ENCODE assay signal across 29 cellular contexts in the genomic region with DNA sequence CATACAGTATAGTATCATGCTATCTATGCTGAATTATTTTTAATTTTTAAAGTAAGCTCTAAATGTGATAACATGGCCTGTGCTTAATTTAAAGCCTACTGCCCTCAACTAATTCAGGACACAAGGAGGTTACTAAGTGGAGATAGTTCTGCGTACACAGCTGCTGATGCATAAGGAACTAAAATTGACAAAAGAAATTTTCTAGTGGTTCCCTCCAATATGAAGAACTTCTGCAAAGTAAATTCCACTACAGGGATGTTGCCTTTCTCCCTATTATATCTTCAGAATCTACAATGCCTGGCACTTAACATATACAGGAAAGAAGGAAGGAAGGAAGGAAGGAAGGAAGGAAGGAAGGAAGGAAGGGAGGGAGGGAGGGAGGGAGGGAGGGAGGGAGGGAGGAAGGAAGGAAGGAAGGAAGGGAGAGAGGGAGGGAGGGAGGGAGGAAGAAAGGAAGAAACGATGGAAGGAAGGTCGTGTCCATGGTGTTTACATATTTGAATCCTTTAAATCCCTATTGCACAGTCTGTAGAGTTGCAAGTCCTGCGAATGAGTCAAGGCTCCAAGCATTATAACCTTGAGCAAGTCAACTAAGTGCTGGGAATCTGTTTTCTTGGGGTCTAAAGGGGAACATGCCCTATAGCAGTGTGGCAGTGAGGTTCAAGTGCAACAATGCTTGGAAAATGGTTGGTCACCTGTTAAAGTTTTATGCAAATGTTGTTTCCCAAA.
"Had no signal": no experiment of that assay in that cellular context is flagged by ENCODE, and none has a peak within 500 bp of the region (broad histone marks: within the 10 kb centered on the region; RNA-seq: fewer than 3 reads in every experiment).

No MANE protein-coding gene starts in this region.

- H3K4me1 Mint-ChIP-seq: stimulated activated effector memory CD8-positive, alpha-beta T cell treated with anti-CD3 and anti-CD28 coated beads, Interleukin-12 subunit alpha, Interleukin-12 subunit beta, amount 100 ng/mL, for 72 hours; stimulated activated memory B cell treated with anti-CD40 and anti-IgM and Interleukin-4, amounts not matched to agents 10 μg/mL and 1 μg/mL and 100 μg/mL, for 72 hours; stimulated activated naive B cell treated with anti-CD40 and anti-IgM and Interleukin-4, amounts not matched to agents 10 μg/mL and 1 μg/mL and 100 μg/mL, for 72 hours; stimulated activated naive CD8-positive, alpha-beta T cell treated with anti-CD3 and anti-CD28 coated beads, Interleukin-15, amount 100 ng/mL, for 72 hours had no signal

- H3K9me3 Mint-ChIP-seq: stimulated activated naive CD8-positive, alpha-beta T cell treated with anti-CD3 and anti-CD28 coated beads, Interleukin-15, Interleukin-2, amounts not matched to agents 100 ng/mL and 50 ng/mL, for 24 hours had no signal

- H3K36me3 Mint-ChIP-seq: stimulated activated effector memory CD8-positive, alpha-beta T cell treated with anti-CD3 and anti-CD28 coated beads, Interleukin-12 subunit alpha, Interleukin-12 subunit beta, amount 100 ng/mL, for 72 hours; stimulated activated memory B cell treated with anti-CD40 and anti-IgM and Interleukin-4, amounts not matched to agents 10 μg/mL and 1 μg/mL and 100 μg/mL, for 72 hours; type B pancreatic cell had no signal

- ATAC-seq: stimulated activated effector memory CD8-positive, alpha-beta T cell treated with anti-CD3 and anti-CD28 coated beads, Interleukin-12 subunit alpha, Interleukin-12 subunit beta, amount 100 ng/mL, for 72 hours; stimulated activated memory B cell treated with anti-CD40 and anti-IgM and Interleukin-4, amounts not matched to agents 10 μg/mL and 1 μg/mL and 100 μg/mL, for 72 hours; stimulated activated naive B cell treated with anti-CD40 and anti-IgM and Interleukin-4, amounts not matched to agents 10 μg/mL and 1 μg/mL and 100 μg/mL, for 72 hours; stimulated activated naive CD8-positive, alpha-beta T cell treated with anti-CD3 and anti-CD28 coated beads, Interleukin-15, amount 100 ng/mL, for 72 hours; stimulated activated naive CD8-positive, alpha-beta T cell treated with anti-CD3 and anti-CD28 coated beads, Interleukin-15, Interleukin-2, amounts not matched to agents 100 U/mL and 50 U/mL, for 24 hours; upper lobe of right lung had no signal

- H3K27me3 Mint-ChIP-seq: stimulated activated memory B cell treated with anti-CD40 and anti-IgM and Interleukin-4, amounts not matched to agents 10 μg/mL and 1 μg/mL and 100 μg/mL, for 72 hours had no signal

- H3K9me3 ChIP-seq: suprapubic skin, testis, thoracic aorta, thyroid gland, transverse colon, upper lobe of right lung, uterus, vagina had no signal

- H3K27ac Mint-ChIP-seq: stimulated activated effector memory CD8-positive, alpha-beta T cell treated with anti-CD3 and anti-CD28 coated beads, Interleukin-12 subunit alpha, Interleukin-12 subunit beta, amount 100 ng/mL, for 72 hours; stimulated activated memory B cell treated with anti-CD40 and anti-IgM and Interleukin-4, amounts not matched to agents 10 μg/mL and 1 μg/mL and 100 μg/mL, for 72 hours; stimulated activated naive B cell treated with anti-CD40 and anti-IgM and Interleukin-4, amounts not matched to agents 10 μg/mL and 1 μg/mL and 100 μg/mL, for 72 hours; stimulated activated naive CD8-positive, alpha-beta T cell treated with anti-CD3 and anti-CD28 coated beads, Interleukin-15, amount 100 ng/mL, for 72 hours; stimulated activated naive CD8-positive, alpha-beta T cell treated with anti-CD3 and anti-CD28 coated beads, Interleukin-15, Interleukin-2, amounts not matched to agents 100 ng/mL and 50 ng/mL, for 24 hours; type B pancreatic cell had no signal

- H3K4me3 Mint-ChIP-seq: stimulated activated effector memory CD8-positive, alpha-beta T cell treated with anti-CD3 and anti-CD28 coated beads, Interleukin-12 subunit alpha, Interleukin-12 subunit beta, amount 100 ng/mL, for 72 hours; stimulated activated memory B cell treated with anti-CD40 and anti-IgM and Interleukin-4, amounts not matched to agents 10 μg/mL and 1 μg/mL and 100 μg/mL, for 72 hours; stimulated activated naive B cell treated with anti-CD40 and anti-IgM and Interleukin-4, amounts not matched to agents 10 μg/mL and 1 μg/mL and 100 μg/mL, for 72 hours; stimulated activated naive CD8-positive, alpha-beta T cell treated with anti-CD3 and anti-CD28 coated beads, Interleukin-15, amount 100 ng/mL, for 72 hours; stimulated activated naive CD8-positive, alpha-beta T cell treated with anti-CD3 and anti-CD28 coated beads, Interleukin-15, Interleukin-2, amounts not matched to agents 100 ng/mL and 50 ng/mL, for 24 hours; type B pancreatic cell had no signal

- FAIRE-seq: urothelium cell line had no signal

- H3K27ac ChIP-seq: stomach, suprapubic skin, testis, thoracic aorta, thyroid gland, tibial artery, tibial nerve, transverse colon, upper lobe of left lung, upper lobe of right lung, uterus, vagina had no signal

- H3K36me3 ChIP-seq: stomach, suprapubic skin, thoracic aorta, thyroid gland, tibial artery, tibial nerve, transverse colon, upper lobe of left lung, upper lobe of right lung, uterus, vagina had no signal

- H3K4me1 ChIP-seq: stomach, suprapubic skin, testis, thyroid gland, tibial artery, tibial nerve, transverse colon, upper lobe of left lung, upper lobe of right lung, uterus, vagina had no signal

- H3K27me3 ChIP-seq: stomach, suprapubic skin, testis, thyroid gland, tibial artery, tibial nerve, transverse colon, upper lobe of left lung, upper lobe of right lung, uterus, vagina had no signal

- H3K4me3 ChIP-seq: stomach, suprapubic skin, testis, thoracic aorta, thyroid gland, tibial artery, tibial nerve, transverse colon, upper lobe of left lung, upper lobe of right lung, uterus, vagina had no signal

- DNase-seq: stimulated activated CD4-positive, alpha-beta T cell treated with anti-CD3 and anti-CD28 coated beads, Interleukin-2, amount 100 ng/mL, for 48 hours; stimulated activated CD4-positive, alpha-beta T cell treated with anti-CD3 and anti-CD28 coated beads, Interleukin-4, amount 100 ng/mL, for 1 hour; stimulated activated CD4-positive, alpha-beta T cell treated with anti-CD3 and anti-CD28 coated beads, Interleukin-4, amount 100 ng/mL, for 24 hours; stimulated activated CD4-positive, alpha-beta T cell treated with anti-CD3 and anti-CD28 coated beads, Interleukin-4, amount 100 ng/mL, for 4 hours; stimulated activated CD8-positive, alpha-beta memory T cell treated with anti-CD3 and anti-CD28 coated beads, Interleukin-4, amount 100 ng/mL, for 48 hours; stimulated activated naive B cell treated with anti-CD40 and anti-IgM and Interleukin-4, amounts not matched to agents 10 μg/mL and 1 μg/mL and 100 μg/mL, for 72 hours; stimulated activated naive CD4-positive, alpha-beta T cell; stimulated activated naive CD4-positive, alpha-beta T cell treated with Interleukin-2 at 50 U/mL for 16 hours; stimulated activated naive CD8-positive, alpha-beta T cell treated with anti-CD3 and anti-CD28 coated beads, Interleukin-15, amount 100 ng/mL, for 72 hours; stimulated activated naive CD8-positive, alpha-beta T cell treated with anti-CD3 and anti-CD28 coated beads, Interleukin-15, Interleukin-2, amounts not matched to agents 100 U/mL and 50 U/mL, for 24 hours; stomach; substantia nigra; testis; thyroid gland; tibial artery; transverse colon; trophoblast cell; upper lobe of left lung; upper lobe of right lung; uterus had no signal
